8 cellular contexts compared by ENCODE assay signal in the genomic region with DNA sequence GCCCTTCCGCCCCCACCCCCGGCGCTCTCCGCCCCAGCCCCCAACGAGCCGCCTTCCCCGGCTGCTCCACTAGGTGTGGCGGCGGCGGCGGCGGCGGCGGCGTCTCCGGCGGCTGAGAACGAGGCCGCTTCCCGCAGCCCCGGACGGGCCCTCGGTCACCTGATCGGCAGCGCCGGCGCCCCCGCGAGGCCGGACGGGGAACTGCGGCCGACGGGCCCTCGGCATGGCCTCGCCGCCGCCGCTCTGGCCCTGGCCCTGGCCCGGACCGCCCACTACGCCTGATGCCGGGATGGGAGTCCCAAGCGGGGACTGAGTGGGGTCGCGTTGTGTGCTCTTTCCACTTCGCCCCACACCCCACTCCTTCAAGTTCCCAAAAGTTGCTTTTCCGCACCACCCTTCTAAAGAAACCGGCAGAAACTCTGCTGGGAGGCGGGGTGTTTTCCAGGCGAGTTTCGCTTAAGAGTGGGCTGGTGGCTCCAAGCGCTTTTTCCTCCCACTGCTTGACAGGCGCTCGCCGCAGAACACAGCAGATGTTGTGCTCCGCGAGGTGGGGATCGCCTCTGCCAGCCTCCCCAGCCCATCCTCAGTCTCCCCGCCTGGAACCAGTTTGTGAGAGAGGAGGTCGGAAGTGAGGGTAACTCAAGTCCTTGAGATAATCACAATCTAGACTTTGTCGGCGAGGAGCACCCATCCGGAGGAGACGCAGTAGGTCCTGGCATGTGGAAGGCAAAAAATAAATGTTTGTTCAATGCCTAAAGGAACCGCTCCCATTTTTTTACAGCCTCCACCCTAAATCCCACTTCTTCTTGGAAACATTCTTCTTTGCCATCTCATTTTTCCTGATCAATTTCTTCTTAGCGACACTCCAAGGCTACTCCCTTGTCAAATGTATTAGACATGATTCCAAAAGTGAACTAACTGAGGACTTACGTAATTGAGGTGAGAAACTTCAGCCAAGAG. TPM values are rescaled to one million over a fixed set of nuclear protein-coding genes. Genes with fewer than 3 reads are reported as not detected.
A peak's percentile ranks its signal among the peaks of the same experiment; 100 is the strongest.
DNase-seq lines count a peak whose midpoint lies in the region; ATAC-seq and TF ChIP-seq lines count a peak whose summit lies in the region.

A gene with protein sequence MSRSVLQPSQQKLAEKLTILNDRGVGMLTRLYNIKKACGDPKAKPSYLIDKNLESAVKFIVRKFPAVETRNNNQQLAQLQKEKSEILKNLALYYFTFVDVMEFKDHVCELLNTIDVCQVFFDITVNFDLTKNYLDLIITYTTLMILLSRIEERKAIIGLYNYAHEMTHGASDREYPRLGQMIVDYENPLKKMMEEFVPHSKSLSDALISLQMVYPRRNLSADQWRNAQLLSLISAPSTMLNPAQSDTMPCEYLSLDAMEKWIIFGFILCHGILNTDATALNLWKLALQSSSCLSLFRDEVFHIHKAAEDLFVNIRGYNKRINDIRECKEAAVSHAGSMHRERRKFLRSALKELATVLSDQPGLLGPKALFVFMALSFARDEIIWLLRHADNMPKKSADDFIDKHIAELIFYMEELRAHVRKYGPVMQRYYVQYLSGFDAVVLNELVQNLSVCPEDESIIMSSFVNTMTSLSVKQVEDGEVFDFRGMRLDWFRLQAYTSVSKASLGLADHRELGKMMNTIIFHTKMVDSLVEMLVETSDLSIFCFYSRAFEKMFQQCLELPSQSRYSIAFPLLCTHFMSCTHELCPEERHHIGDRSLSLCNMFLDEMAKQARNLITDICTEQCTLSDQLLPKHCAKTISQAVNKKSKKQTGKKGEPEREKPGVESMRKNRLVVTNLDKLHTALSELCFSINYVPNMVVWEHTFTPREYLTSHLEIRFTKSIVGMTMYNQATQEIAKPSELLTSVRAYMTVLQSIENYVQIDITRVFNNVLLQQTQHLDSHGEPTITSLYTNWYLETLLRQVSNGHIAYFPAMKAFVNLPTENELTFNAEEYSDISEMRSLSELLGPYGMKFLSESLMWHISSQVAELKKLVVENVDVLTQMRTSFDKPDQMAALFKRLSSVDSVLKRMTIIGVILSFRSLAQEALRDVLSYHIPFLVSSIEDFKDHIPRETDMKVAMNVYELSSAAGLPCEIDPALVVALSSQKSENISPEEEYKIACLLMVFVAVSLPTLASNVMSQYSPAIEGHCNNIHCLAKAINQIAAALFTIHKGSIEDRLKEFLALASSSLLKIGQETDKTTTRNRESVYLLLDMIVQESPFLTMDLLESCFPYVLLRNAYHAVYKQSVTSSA (minus strand): TSS at position 117 of the 960 bp plus-strand sequence. CDS start 358 bp downstream, outside the sequence.

- peaks cover 35% of the 10 kb centered on the region for H3K4me1 Mint-ChIP-seq in central memory CD8-positive, alpha-beta T cell

- peaks cover 39% of the 10 kb centered on the region for H3K79me2 ChIP-seq in smooth muscle cell (ENCODE audit: low read depth)

- no peaks in the 10 kb centered on the region for H3K27me3 ChIP-seq in smooth muscle cell (ENCODE audit: low read depth)

- H3K4me3 ChIP-seq in smooth muscle cell, result peak within 1 kb of the TSS; percentile 64

- no peaks in the 10 kb centered on the region for H3K9me3 Mint-ChIP-seq in central memory CD8-positive, alpha-beta T cell

- peaks cover 30% of the 10 kb centered on the region for H3K4me1 ChIP-seq in smooth muscle cell (ENCODE audit: low read depth)

- peak; percentile 95 for TF ChIP-seq CTCF in smooth muscle cell (IDR thresholded peaks at IDR 0.05; ENCODE audit: borderline replicate concordance, insufficient read depth, poor library complexity, severe bottlenecking)

- peak within 1 kb of the TSS; percentile 54 for H3K27ac Mint-ChIP-seq in central memory CD8-positive, alpha-beta T cell (ENCODE audit: low read depth)

- peak within 1 kb of the TSS; percentile 95 for H3K9ac ChIP-seq in smooth muscle cell (ENCODE audit: low read depth)

- peak within 1 kb of the TSS; percentile 87 for H3K4me2 ChIP-seq in smooth muscle cell

- DNase-seq in NCI-H2107 treated with DMSO at 0.1 percent for 48 hours (lab: John Stamatoyannopoulos, UW; ENCODE audit: unreplicated experiment), result peak; percentile 31
- peak; percentile 73 to 76 for DNase-seq in central memory CD8-positive, alpha-beta T cell (ENCODE audit: low spot score in 2 of 2)
- peak; percentile 76 for DNase-seq in inferior parietal cortex (ENCODE audit: extremely low spot score)
- DNase-seq in smooth muscle cell (lab: John Stamatoyannopoulos, UW; ENCODE audit: unreplicated experiment), result peak; percentile 89
- DNase-seq in NOMO-1 (lab: John Stamatoyannopoulos, UW; ENCODE audit: unreplicated experiment in 2 of 2), result no peak

- H2AFZ ChIP-seq in smooth muscle cell (ENCODE audit: low read depth), result peak within 1 kb of the TSS; percentile 99

- peak within 1 kb of the TSS; percentile 84 for H3K4me3 Mint-ChIP-seq in central memory CD8-positive, alpha-beta T cell

- peaks cover 12% of the 10 kb centered on the region for H3K27me3 Mint-ChIP-seq in central memory CD8-positive, alpha-beta T cell

- WGBS in smooth muscle cell (ENCODE audit: low lambda C conversion rate), result 8% methylated on average over 32 of the region's 68 CpGs

- peaks cover 13% of the 10 kb centered on the region for H3K36me3 Mint-ChIP-seq in central memory CD8-positive, alpha-beta T cell (ENCODE audit: insufficient read depth)

- peak within 1 kb of the TSS; percentile 93 for H3K27ac ChIP-seq in smooth muscle cell (ENCODE audit: low read depth)

- H3K36me3 ChIP-seq in smooth muscle cell (ENCODE audit: low read depth), result no peaks in the 10 kb centered on the region

- H3F3A ChIP-seq in smooth muscle cell (ENCODE audit: low read depth), result peaks cover 16% of the 10 kb centered on the region

- no peaks in the 10 kb centered on the region for H3K9me3 ChIP-seq in smooth muscle cell (replicated peaks; ENCODE audit: low read depth)

- peak; percentile 84 for ATAC-seq in GM18498 (IDR thresholded peaks at IDR 0.05; ENCODE audit: unreplicated experiment)
- peak; percentile 68 for ATAC-seq in HG02840 (IDR thresholded peaks at IDR 0.05; ENCODE audit: low FRiP score, unreplicated experiment)
- ATAC-seq in activated CD4-positive, CD25-positive, alpha-beta regulatory T cell treated with anti-CD3 and anti-CD28 coated beads, Interleukin-2, amount 50 U/mL, for 24 hours, result peak; percentile 86 to 87
- ATAC-seq in central memory CD8-positive, alpha-beta T cell (replicated peaks; ENCODE audit: extremely low read depth, poor library complexity, severe bottlenecking), result peak; percentile 87

- peaks cover 35% of the 10 kb centered on the region for H4K20me1 ChIP-seq in smooth muscle cell (ENCODE audit: low read depth)

RNA-seq across cellular contexts. Expression of the gene that starts here (rescaled TPM):
- total RNA-seq in smooth muscle cell, result 209 and 210 TPM in 2 replicates
- polyA plus RNA-seq in smooth muscle cell, result 54.2 and 60.4 TPM in 2 replicates

Comparison
In these comparisons a context has a peak if more than half of its experiments do, and no peak if none do; other contexts are left out.
1. DNase-seq: peak in NCI-H2107 treated with DMSO at 0.1 percent for 48 hours (single experiment), central memory CD8-positive, alpha-beta T cell (2 of 2), inferior parietal cortex (single experiment) and smooth muscle cell (single experiment); none in NOMO-1 (0 of 2).
2. Peak in every context shown above with its lines, with median percentiles within 50 percentile points of each other: ATAC-seq.